In the genomic region with DNA sequence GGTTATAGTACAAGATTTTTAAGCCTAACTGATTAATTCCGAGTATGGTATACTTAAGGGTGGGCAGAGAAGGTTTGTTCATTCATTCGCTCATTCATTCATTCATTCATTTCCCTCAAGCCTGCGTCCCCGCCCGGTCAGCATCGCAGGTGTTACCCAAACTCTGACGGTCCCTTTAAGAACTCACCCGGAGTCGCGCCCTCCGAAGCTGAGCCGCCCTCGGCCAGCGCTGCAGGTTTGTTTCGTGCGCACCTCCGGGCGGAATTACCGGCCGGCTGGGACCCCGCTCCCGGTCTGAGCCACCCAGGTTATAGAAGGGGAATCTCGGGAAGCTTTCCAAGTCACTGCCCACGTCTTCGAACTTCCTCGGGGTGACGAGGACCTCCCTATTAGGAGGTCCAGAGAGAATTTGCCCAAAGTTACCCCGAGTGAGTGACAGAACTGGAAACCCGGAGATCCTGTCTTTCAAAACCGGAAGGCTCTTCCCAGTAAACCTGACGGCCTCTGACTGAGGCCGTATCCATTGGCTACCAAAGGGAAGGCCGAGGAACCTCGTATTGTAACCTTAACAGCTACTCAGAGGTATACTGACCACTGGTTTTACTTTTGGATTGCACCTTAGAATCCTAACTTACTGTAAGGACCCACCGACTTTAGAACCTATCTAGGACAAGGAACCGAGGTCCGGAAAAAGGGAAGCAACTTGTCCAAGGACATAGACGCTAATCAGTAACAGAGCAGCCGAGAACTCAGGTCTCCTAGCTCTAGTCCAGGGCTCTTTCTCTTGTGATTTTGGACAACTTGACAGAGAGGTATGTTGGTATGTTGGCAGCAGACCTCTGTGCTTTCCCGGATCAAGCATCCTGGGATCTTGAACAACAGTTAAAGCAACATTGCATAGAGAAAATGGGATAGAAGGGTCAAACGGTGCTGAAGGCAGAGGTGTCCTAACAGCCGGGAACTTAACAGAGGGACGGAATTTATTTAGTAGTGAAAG, we compare ENCODE assay signal across 8 cellular contexts. TPM values are rescaled to one million over a fixed set of nuclear protein-coding genes. Genes with fewer than 3 reads are reported as not detected.
DNase-seq lines count a peak whose midpoint lies in the region; ATAC-seq and TF ChIP-seq lines count a peak whose summit lies in the region.

No MANE protein-coding gene starts in this region.

- intact Hi-C loops in gastrocnemius medialis (cut with DNase I; ENCODE audit: low total_unique reads), result loop anchor here (2.0 kb wide), 1 partner anchor 56 kb away; no protein-coding TSS in a partner anchor

- DNase-seq in GM10248 (ENCODE audit: extremely low spot score) (peak; percentile 56), RPMI7951 (ENCODE audit: low read depth) (peak; percentile 31), astrocyte of the hippocampus (ENCODE audit: low read depth, low spot score) (peak; percentile 72), gastrocnemius medialis (peak; percentile 12 to 51), DMS114 treated with DMSO at 0.1 percent for 48 hours (lab: John Stamatoyannopoulos, UW; ENCODE audit: unreplicated experiment) (no peak)

- H3K4me3 ChIP-seq in iPS-18a (ENCODE audit: low read length) (peak overlapping the region; percentile 93), gastrocnemius medialis (peak overlapping the region; percentile 77 to 97 (median 84))

- POLR2A ChIA-PET in GM10248 (lab: Yijun Ruan, JAX), result no interaction called here

- TF ChIP-seq POLR2A in gastrocnemius medialis (IDR thresholded peaks at IDR 0.05), result peak in 1 of 2 donors; percentile 2

- TF ChIP-seq CTCF in GM10248 (IDR thresholded peaks at IDR 0.05; ENCODE audit: control extremely low read depth, extremely low read depth, low read depth, missing control alignments) (no peak), gastrocnemius medialis (IDR thresholded peaks at IDR 0.05 in 4 of 5, conservative IDR thresholded peaks at IDR 0.05 in 1 of 5) (no peak)

- H3K27ac ChIP-seq in iPS-18a (ENCODE audit: low read length) (no peak overlapping the region), gastrocnemius medialis (peak overlapping the region; percentile 87 to 97 (median 94))

- in situ Hi-C loops in gastrocnemius medialis (cut with MboI; ENCODE audit: low sequenced_read_pairs in 4 of 4), result no loop called here

- peak; percentile 26 for ATAC-seq in HG03196 (IDR thresholded peaks at IDR 0.05; ENCODE audit: unreplicated experiment)
- ATAC-seq in gastrocnemius medialis, result peak; percentile 33 to 45
- no peak for ATAC-seq in HG02885 (IDR thresholded peaks at IDR 0.05; ENCODE audit: poor library complexity, unreplicated experiment)

- CTCF ChIA-PET in GM10248 (lab: Yijun Ruan, JAX), result interaction anchor here (1.4 to 1.9 kb wide), 2 partner anchors 16 to 42 kb away, joined by 4 to 5 read pairs; no protein-coding TSS in a partner anchor

- H3K27me3 ChIP-seq in iPS-18a (ENCODE audit: control insufficient read depth, insufficient read depth, low read length), result peaks cover 15% of the 10 kb centered on the region
- no peaks in the 10 kb centered on the region for H3K27me3 ChIP-seq in gastrocnemius medialis

- H3K9ac ChIP-seq in iPS-18a (ENCODE audit: low read length), result peak overlapping the region; percentile 84

- no peaks in the 10 kb centered on the region for H3K9me3 ChIP-seq in iPS-18a (ENCODE audit: control insufficient read depth, low read depth, low read length)
- H3K9me3 ChIP-seq in gastrocnemius medialis, result no peaks in the 10 kb centered on the region

- H3K36me3 ChIP-seq in iPS-18a (ENCODE audit: control insufficient read depth, low read depth, low read length) (peaks cover 15% of the 10 kb centered on the region), gastrocnemius medialis (peaks cover 0 to 7% of the 10 kb centered on the region in 2 donors)

- peaks cover 14% of the 10 kb centered on the region for H3K4me1 ChIP-seq in iPS-18a (ENCODE audit: control insufficient read depth, low read depth, low read length)
- peaks cover 18 to 25% of the 10 kb centered on the region in 2 donors for H3K4me1 ChIP-seq in gastrocnemius medialis

RNA-seq across cellular contexts. Expression of a gene that starts 0.7 kb away (rescaled TPM):
- 97.2 and 104 TPM in 2 replicates for total RNA-seq in RPMI7951 (2014; rRNA removed; shearing (Covaris generic))
- 100 to 1,000 TPM in 1 of 4 donors, 10 to 100 TPM in 3; 41.4 to 112 (median 61.1) TPM for total RNA-seq in gastrocnemius medialis
